24 cellular contexts compared by ENCODE assay signal in the genomic region with DNA sequence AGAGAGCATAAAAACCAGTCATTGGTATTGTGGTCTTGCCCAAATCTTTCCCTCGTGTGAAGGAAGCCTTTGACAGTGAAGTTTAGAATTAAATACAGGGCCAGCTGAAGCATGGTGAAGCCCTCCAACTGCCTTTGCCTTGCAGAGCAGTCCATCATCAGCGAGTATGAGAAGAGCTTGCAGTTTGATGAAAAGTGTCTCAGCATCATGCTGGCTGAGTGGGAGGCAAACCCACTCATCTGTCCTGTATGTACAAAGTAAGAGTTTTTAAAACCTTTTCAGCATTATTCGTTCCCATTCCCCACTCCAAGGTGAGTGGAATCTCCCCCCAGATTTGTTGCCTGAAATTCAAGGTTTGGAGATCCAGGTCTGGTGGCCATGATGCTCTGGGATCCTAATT. TPM values are rescaled to one million over a fixed set of nuclear protein-coding genes. Genes with fewer than 3 reads are reported as not detected.
DNase-seq lines count a peak whose midpoint lies in the region; ATAC-seq, FAIRE-seq and TF ChIP-seq lines count a peak whose summit lies in the region.
"Had no signal": no experiment of that assay in that cellular context is flagged by ENCODE, and none has a peak within 500 bp of the region (broad histone marks: within the 10 kb centered on the region; RNA-seq: fewer than 3 reads in every experiment).

No MANE protein-coding gene starts in this region.

- H3K27me3 Mint-ChIP-seq in activated T-cell treated with anti-CD3 and anti-CD28 coated beads, Interleukin-2, amount 50 U/mL, for 24 hours, result no peaks in the 10 kb centered on the region
- H3K27me3 Mint-ChIP-seq: CD4-positive, alpha-beta T cell; CD8-positive, alpha-beta memory T cell had no signal

- H4K91ac ChIP-seq in IMR-90 (ENCODE audit: insufficient read depth, low read depth, low read length), result no peak overlapping the region

- H4K20me1 ChIP-seq in IMR-90 (ENCODE audit: insufficient read depth, low read length), result peaks cover 10% of the 10 kb centered on the region; the same call in 1 of the 2 replicates

- peak; percentile 18 for FAIRE-seq in bronchial epithelial cell (lab: Jason Lieb, UNC)
- FAIRE-seq: A549, D721Med, GM12878 had no signal

- H3K9me3 ChIP-seq in IMR-90 (ENCODE audit: control insufficient read depth, insufficient read depth, low read length), result no peaks in the 10 kb centered on the region
- H3K9me3 ChIP-seq: A549; BE2C; BLaER1 treated with 17β-estradiol and CSF1 and Interleukin-3, amounts not matched to agents 10 nM and 100 nM had no signal

- no peak overlapping the region for H2AFZ ChIP-seq in IMR-90 (replicated peaks; ENCODE audit: low read length, poor library complexity)
- H2AFZ ChIP-seq: GM23338 had no signal

- H3K4me3 Mint-ChIP-seq in activated T-cell treated with anti-CD3 and anti-CD28 coated beads, Interleukin-2, amount 50 U/mL, for 24 hours, result no peak overlapping the region
- H3K4me3 Mint-ChIP-seq: CD14-positive monocyte; CD4-positive, alpha-beta T cell; CD8-positive, alpha-beta memory T cell; GM23338; H9 had no signal

- no peak overlapping the region for H3K23ac ChIP-seq in IMR-90 (ENCODE audit: low read depth, low read length)

- H2BK5ac ChIP-seq in IMR-90 (ENCODE audit: low read depth, low read length, poor library complexity, severe bottlenecking), result no peak overlapping the region

- H4K8ac ChIP-seq in IMR-90 (ENCODE audit: low read depth in 2 of 2, low read length in 2 of 2), result no peak overlapping the region

- peaks cover 44 to 75% of the 10 kb centered on the region in 2 experiments for H3K79me1 ChIP-seq in IMR-90 (ENCODE audit: low read depth in 1 of 2, low read length in 2 of 2)

- no peak overlapping the region for H3K18ac ChIP-seq in IMR-90 (ENCODE audit: low read depth, low read length)

- peaks cover 95% of the 10 kb centered on the region for H3K36me3 Mint-ChIP-seq in activated T-cell treated with anti-CD3 and anti-CD28 coated beads, Interleukin-2, amount 50 U/mL, for 24 hours (ENCODE audit: low read depth)

- POLR2A ChIA-PET in IMR-90 (lab: Charles Lee; ENCODE audit: unreplicated experiment), result no interaction called here

- TF ChIP-seq POLR2A in IMR-90 (IDR thresholded peaks at IDR 0.05; ENCODE audit: low read depth, low read length), result no peak

- dilution Hi-C loops in IMR-90 (cut with HindIII; ENCODE audit: low sequenced_read_pairs, unreplicated experiment), result no loop called here

- DNase-seq in activated T-cell treated with anti-CD3 and anti-CD28 coated beads, Interleukin-2, amount 50 U/mL, for 24 hours, result no peak
- no peak for DNase-seq in activated T-cell treated with anti-CD3 and anti-CD28 coated beads, Interleukin-2, amount 50 U/mL, for 1 hour
- DNase-seq in IMR-90 (no peak), bronchial epithelial cell (ENCODE audit: low read depth) (no peak), dorsolateral prefrontal cortex (no peak)
- DNase-seq: 8988T; ACHN; AML-193; BE2C; CD4-positive, alpha-beta T cell; CD8-positive, alpha-beta memory T cell; DMS 273 treated with DMSO at 0.1 percent for 48 hours; DMS79; EL; GDM1; H9 had no signal

- in situ Hi-C loops in IMR-90 (cut with MboI; ENCODE audit: low sequenced_read_pairs), result no loop called here

- no peak for ATAC-seq in IMR-90 (ENCODE audit: low read depth)
- ATAC-seq in GM18517 (IDR thresholded peaks at IDR 0.05; ENCODE audit: unreplicated experiment), result no peak
- ATAC-seq: A549, GM12878, GM23338, HCT116 had no signal

- 0 out of 2 replicates have a peak overlapping the region, but pooled peaks have one; percentile 4 for H2AK5ac ChIP-seq in IMR-90 (ENCODE audit: low read depth, low read length)

- H3K27ac ChIP-seq in IMR-90 (ENCODE audit: insufficient read depth, low read length) (no peak overlapping the region), dorsolateral prefrontal cortex (peak overlapping the region in 2 of 59 donors; percentile 29 to 30)
- H3K27ac ChIP-seq: A549; BLaER1 treated with 17β-estradiol and CSF1 and Interleukin-3, amounts not matched to agents 10 nM and 100 nM had no signal

- H3K27me3 ChIP-seq in IMR-90 (ENCODE audit: control insufficient read depth, insufficient read depth, low read length) (no peaks in the 10 kb centered on the region), bronchial epithelial cell (ENCODE audit: control insufficient read depth, insufficient read depth, low read length) (no peaks in the 10 kb centered on the region), dorsolateral prefrontal cortex (no peaks in the 10 kb centered on the region)
- H3K27me3 ChIP-seq: BE2C; BLaER1 treated with 17β-estradiol and CSF1 and Interleukin-3, amounts not matched to agents 10 nM and 100 nM had no signal

- H4K5ac ChIP-seq in IMR-90 (ENCODE audit: low read depth, low read length), result no peak overlapping the region

- TF ChIP-seq RAD21 in IMR-90 (IDR thresholded peaks at IDR 0.05; ENCODE audit: low read length), result no peak

- TF ChIP-seq CTCF in IMR-90 (conservative IDR thresholded peaks at IDR 0.05; ENCODE audit: low read depth, low read length), result no peak
- TF ChIP-seq CTCF in bronchial epithelial cell (IDR thresholded peaks at IDR 0.05; ENCODE audit: insufficient read depth, low read length, severe bottlenecking), result no peak
- no peak for TF ChIP-seq CTCF in dorsolateral prefrontal cortex (IDR thresholded peaks at IDR 0.05 in 54 of 56, conservative IDR thresholded peaks at IDR 0.05 in 2 of 56; ENCODE audit: low read depth in 1 of 56, partially characterized antibody in 56 of 56)

- no peaks in the 10 kb centered on the region for H3K9me3 Mint-ChIP-seq in activated T-cell treated with anti-CD3 and anti-CD28 coated beads, Interleukin-2, amount 50 U/mL, for 24 hours
- H3K9me3 Mint-ChIP-seq: CD14-positive monocyte; CD4-positive, alpha-beta T cell; CD8-positive, alpha-beta memory T cell; GM23338; H9 had no signal

- H3K4me2 ChIP-seq in IMR-90 (ENCODE audit: low read depth, low read length), result no peak overlapping the region
- H3K4me2 ChIP-seq: A549; BLaER1 treated with 17β-estradiol and CSF1 and Interleukin-3, amounts not matched to agents 10 nM and 100 nM; GM23338 had no signal

- WGBS in IMR-90 (ENCODE audit: extremely low coverage in 2 of 2, insufficient read length in 1 of 2), 2 experiments, result no CpG with 5 or more reads among the region's 3 CpGs

- H3K4me3 ChIP-seq in IMR-90 (ENCODE audit: insufficient read depth, low read depth, low read length) (no peak overlapping the region), bronchial epithelial cell (ENCODE audit: low read depth, low read length) (no peak overlapping the region), dorsolateral prefrontal cortex (no peak overlapping the region)
- H3K4me3 ChIP-seq: A549; BLaER1 treated with 17β-estradiol and CSF1 and Interleukin-3, amounts not matched to agents 10 nM and 100 nM; GM12878; GM23338 had no signal

- no TSS peak for BruUV-seq in IMR-90 (replicated peaks; lab: Mats Ljungman, UMichigan)

- peak overlapping the region; percentile 69 for H3K27ac Mint-ChIP-seq in activated T-cell treated with anti-CD3 and anti-CD28 coated beads, Interleukin-2, amount 50 U/mL, for 24 hours
- H3K27ac Mint-ChIP-seq: CD4-positive, alpha-beta T cell; GM23338; H9 had no signal

- intact Hi-C loops in IMR-90 (cut with micrococcal nuclease) (no loop called here), dorsolateral prefrontal cortex (cut with DNase I) (loop anchor here in 1 of 2 donors (10.0 kb wide), 1 partner anchor 171 kb away; no protein-coding TSS in a partner anchor)

- H2AK9ac ChIP-seq in IMR-90 (replicated peaks; ENCODE audit: low read depth, low read length, poor library complexity), result no peak overlapping the region

- no peak overlapping the region for H2BK20ac ChIP-seq in IMR-90 (ENCODE audit: low read depth, low read length)

- no peak overlapping the region for H3K14ac ChIP-seq in IMR-90 (replicated peaks; ENCODE audit: low read depth, low read length)

- H3K4me1 ChIP-seq in IMR-90 (ENCODE audit: control insufficient read depth, insufficient read depth, low read length), result peaks cover 6% of the 10 kb centered on the region
- H3K4me1 ChIP-seq: BE2C had no signal

- H3K56ac ChIP-seq in IMR-90 (ENCODE audit: extremely low read depth, insufficient read depth, low read length), result no peak overlapping the region

- H3K36me3 ChIP-seq in IMR-90 (ENCODE audit: control insufficient read depth, insufficient read depth, low read length) (peaks cover 52% of the 10 kb centered on the region), bronchial epithelial cell (ENCODE audit: control insufficient read depth, insufficient read depth, low read length) (peaks cover 16% of the 10 kb centered on the region)

- H2BK120ac ChIP-seq in IMR-90 (ENCODE audit: low read depth, low read length), result no peak overlapping the region

- H3K4ac ChIP-seq in IMR-90 (ENCODE audit: low read depth, low read length), result no peak overlapping the region

- no peak overlapping the region for H3K9ac ChIP-seq in IMR-90 (ENCODE audit: low read depth, low read length)
- H3K9ac ChIP-seq: BLaER1 treated with 17β-estradiol and CSF1 and Interleukin-3, amounts not matched to agents 10 nM and 100 nM had no signal

- peaks cover 29% of the 10 kb centered on the region for H3K9me1 ChIP-seq in IMR-90 (ENCODE audit: insufficient read depth, low read length)

- CTCF ChIA-PET in IMR-90 (lab: Yijun Ruan, JAX), result no interaction called here

- no peak overlapping the region for H2BK15ac ChIP-seq in IMR-90 (ENCODE audit: low read depth, low read length)

- peaks cover 29% of the 10 kb centered on the region for H3K4me1 Mint-ChIP-seq in activated T-cell treated with anti-CD3 and anti-CD28 coated beads, Interleukin-2, amount 50 U/mL, for 24 hours (ENCODE audit: low read depth)

RNA-seq across cellular contexts. Expression of gene RPAIN, which starts 5.8 kb away (rescaled TPM):
- total RNA-seq in IMR-90 (2012; rRNA removed) (28.7 and 40.0 TPM in 2 replicates), bronchial epithelial cell (36.6 and 50.5 TPM in 2 replicates), dorsolateral prefrontal cortex (10 to 100 TPM; 36.8 to 71.8 (median 57.1) TPM)
- polyA plus RNA-seq in IMR-90 (2012; rRNA removed), result 29.0 and 34.9 TPM in 2 replicates
- polyA plus RNA-seq in IMR-90 (2012; cell fraction: cytosol; rRNA removed), result 19.9 and 22.5 TPM in 2 replicates
- polyA plus RNA-seq in IMR-90 (2012; cell fraction: nucleus; rRNA removed; ENCODE audit: low replicate concordance), result 21.8 and 91.3 TPM in 2 replicates

RNA-seq across cellular contexts. Expression of gene NUP88, which starts 6.4 kb away (rescaled TPM):
- total RNA-seq in IMR-90 (2012; rRNA removed), result 80.5 and 83.7 TPM in 2 replicates
- polyA plus RNA-seq in IMR-90 (2012; rRNA removed), result 57.0 and 63.2 TPM in 2 replicates
- 16.6 and 22.5 TPM in 2 replicates for polyA plus RNA-seq in IMR-90 (2012; cell fraction: cytosol; rRNA removed)
- polyA plus RNA-seq in IMR-90 (2012; cell fraction: nucleus; rRNA removed; ENCODE audit: low replicate concordance), result 12.7 and 36.7 TPM in 2 replicates
- 82.1 and 93.2 TPM in 2 replicates for total RNA-seq in bronchial epithelial cell
- total RNA-seq in dorsolateral prefrontal cortex, result 10 to 100 TPM; 34.5 to 69.6 (median 50.1) TPM

RNA-seq across cellular contexts. Expression of gene C1QBP, which starts 13.1 kb away (rescaled TPM):
- total RNA-seq in IMR-90 (2012; rRNA removed) (173 and 267 TPM in 2 replicates), bronchial epithelial cell (394 and 541 TPM in 2 replicates), dorsolateral prefrontal cortex (100 to 1,000 TPM in 2 of 120 experiments, 10 to 100 TPM in 118; 45.6 to 101 (median 78.2) TPM)
- polyA plus RNA-seq in IMR-90 (2012; rRNA removed), result 156 and 172 TPM in 2 replicates
- polyA plus RNA-seq in IMR-90 (2012; cell fraction: cytosol; rRNA removed), result 83.8 and 118 TPM in 2 replicates
- polyA plus RNA-seq in IMR-90 (2012; cell fraction: nucleus; rRNA removed; ENCODE audit: low replicate concordance), result 43.6 and 65.2 TPM in 2 replicates

RNA-seq across cellular contexts. Expression of gene DHX33, which starts 43.0 kb away (rescaled TPM):
- total RNA-seq in IMR-90 (2012; rRNA removed) (13.1 and 14.0 TPM in 2 replicates), bronchial epithelial cell (9.1 and 11.1 TPM in 2 replicates), dorsolateral prefrontal cortex (10 to 100 TPM; 12.5 to 25.9 (median 18.5) TPM)
- 16.1 and 17.2 TPM in 2 replicates for polyA plus RNA-seq in IMR-90 (2012; rRNA removed)
- polyA plus RNA-seq in IMR-90 (2012; cell fraction: cytosol; rRNA removed), result 6.7 and 7.3 TPM in 2 replicates
- polyA plus RNA-seq in IMR-90 (2012; cell fraction: nucleus; rRNA removed; ENCODE audit: low replicate concordance), result 21.5 and 24.7 TPM in 2 replicates
